ENCODE assay signal across 24 cellular contexts in the genomic region with DNA sequence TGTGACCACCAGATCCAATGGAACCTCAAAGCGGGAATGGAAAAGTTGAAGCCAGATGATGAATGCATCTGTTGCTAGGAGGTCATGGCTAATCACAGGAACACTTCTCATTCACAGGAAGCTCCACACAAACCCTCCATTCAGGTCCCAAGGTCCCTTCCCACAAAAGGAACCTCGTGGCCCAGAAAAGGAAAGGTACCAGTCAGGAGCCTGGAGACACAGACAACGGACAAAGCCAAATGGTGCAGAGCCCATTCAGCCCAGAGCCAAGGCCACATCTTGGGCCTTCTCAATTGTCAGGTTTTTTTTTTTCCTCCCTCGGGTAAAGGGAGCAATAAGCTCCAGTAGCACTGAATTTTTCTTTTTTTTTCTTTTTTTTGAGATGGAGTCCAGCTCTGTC.
"Had no signal": no experiment of that assay in that cellular context is flagged by ENCODE, and none has a peak within 500 bp of the region (broad histone marks: within the 10 kb centered on the region; RNA-seq: fewer than 3 reads in every experiment).

No MANE protein-coding gene starts in this region.

- ATAC-seq: naive thymus-derived CD8-positive, alpha-beta T cell; natural killer cell treated with Interleukin-12 subunit alpha and Interleukin-12 subunit beta and Interleukin-15 and Interleukin-18, amount 100 ng/mL, for 72 hours; pancreas; right cardiac atrium; right lobe of liver; stimulated activated effector memory CD8-positive, alpha-beta T cell treated with anti-CD3 and anti-CD28 coated beads, Interleukin-12 subunit alpha, Interleukin-12 subunit beta, amount 100 ng/mL, for 72 hours; stimulated activated naive B cell treated with anti-CD40 and anti-IgM and Interleukin-4, amounts not matched to agents 10 μg/mL and 1 μg/mL and 100 μg/mL, for 72 hours had no signal

- H3K27me3 ChIP-seq: neutrophil, pancreas, right lobe of liver, sigmoid colon, stomach, thyroid gland, tibial nerve, upper lobe of left lung had no signal

- H3K4me3 ChIP-seq: pancreas, psoas muscle, right lobe of liver, sigmoid colon, stomach, thoracic aorta, thyroid gland, tibial nerve, upper lobe of left lung had no signal

- H3K4me1 ChIP-seq: pancreas, right lobe of liver, thyroid gland, upper lobe of left lung had no signal

- H3K9me3 ChIP-seq: neutrophil, pancreas, psoas muscle, right lobe of liver, sigmoid colon, stomach, thoracic aorta, thyroid gland, tibial nerve, upper lobe of left lung had no signal

- H3K27ac ChIP-seq: neutrophil, pancreas, psoas muscle, right lobe of liver, sigmoid colon, stomach, thoracic aorta, thyroid gland, tibial nerve, upper lobe of left lung had no signal

- DNase-seq: naive thymus-derived CD8-positive, alpha-beta T cell; nephron progenitor cell; nucleus accumbens; pancreas; posterior cingulate gyrus; psoas muscle; right cardiac atrium; right lobe of liver; sigmoid colon; stimulated activated CD4-positive, alpha-beta T cell treated with anti-CD3 and anti-CD28 coated beads, Interleukin-15, amount 100 ng/mL, for 24 hours; stimulated activated CD4-positive, alpha-beta T cell treated with anti-CD3 and anti-CD28 coated beads, Interleukin-2, amount 100 ng/mL, for 24 hours; stimulated activated CD4-positive, alpha-beta T cell treated with anti-CD3 and anti-CD28 coated beads, Interleukin-2, amount 100 ng/mL, for 48 hours; stimulated activated CD4-positive, alpha-beta T cell treated with anti-CD3 and anti-CD28 coated beads, Interleukin-4, amount 100 ng/mL, for 24 hours; stimulated activated naive B cell treated with anti-CD40 and anti-IgM and Interleukin-4, amounts not matched to agents 10 μg/mL and 1 μg/mL and 100 μg/mL, for 72 hours; stimulated activated naive CD4-positive, alpha-beta T cell treated with Interleukin-2 at 50 U/mL for 16 hours; stomach; thyroid gland; trophoblast cell; upper lobe of left lung had no signal

- H3K36me3 ChIP-seq: neutrophil, pancreas, right lobe of liver, sigmoid colon, stomach, thoracic aorta, thyroid gland, tibial nerve, upper lobe of left lung had no signal
